1 cellular context compared by ENCODE assay signal in genomic region chr6:128505603-128506002, GRCh38.
TF ChIP-seq lines count a peak whose summit lies in the region.

No MANE protein-coding gene starts in this region.

TF ChIP-seq in HepG2, 621 proteins besides CTCF, POLR2A, EP300 and RAD21 (continued from another document and continues in another):
- TF ChIP-seq ZNF558 (CRISPR knock-in tag; IDR thresholded peaks at IDR 0.05; ENCODE audit: borderline replicate concordance) = no peak
- TF ChIP-seq TRAFD1 (CRISPR knock-in tag; IDR thresholded peaks at IDR 0.05; ENCODE audit: borderline replicate concordance) = no peak
- TF ChIP-seq PAWR (CRISPR knock-in tag; IDR thresholded peaks at IDR 0.05; ENCODE audit: borderline replicate concordance) = no peak
- peak; percentile 40 for TF ChIP-seq NR2F2 (IDR thresholded peaks at IDR 0.05; ENCODE audit: borderline replicate concordance, low read depth)
- peak; percentile 38; the same call in 1 of the 2 replicates for TF ChIP-seq ZFP37 (CRISPR knock-in tag; IDR thresholded peaks at IDR 0.05; ENCODE audit: borderline replicate concordance)
- TF ChIP-seq ZBTB39 (CRISPR knock-in tag; IDR thresholded peaks at IDR 0.05) = no peak
- TF ChIP-seq ARNT2 (CRISPR knock-in tag; IDR thresholded peaks at IDR 0.05; ENCODE audit: low read depth) = no peak
- TF ChIP-seq RFX5 (IDR thresholded peaks at IDR 0.05; ENCODE audit: low read depth, low read length) = no peak
- no peak for TF ChIP-seq PCBP2 (optimal IDR thresholded peaks at IDR 0.05; ENCODE audit: low read depth, low read length, poor library complexity, severe bottlenecking)
- TF ChIP-seq ZNF749 (CRISPR knock-in tag; IDR thresholded peaks at IDR 0.05; ENCODE audit: borderline replicate concordance) = no peak
- TF ChIP-seq NFE2L1 (CRISPR knock-in tag; IDR thresholded peaks at IDR 0.05; ENCODE audit: borderline replicate concordance) = no peak
- no peak for TF ChIP-seq IRF1 (CRISPR knock-in tag; IDR thresholded peaks at IDR 0.05; ENCODE audit: low read depth)
- peak; percentile 67 for TF ChIP-seq ZNF644 (CRISPR knock-in tag; IDR thresholded peaks at IDR 0.05; ENCODE audit: low read depth)
- TF ChIP-seq, protein P1, sequence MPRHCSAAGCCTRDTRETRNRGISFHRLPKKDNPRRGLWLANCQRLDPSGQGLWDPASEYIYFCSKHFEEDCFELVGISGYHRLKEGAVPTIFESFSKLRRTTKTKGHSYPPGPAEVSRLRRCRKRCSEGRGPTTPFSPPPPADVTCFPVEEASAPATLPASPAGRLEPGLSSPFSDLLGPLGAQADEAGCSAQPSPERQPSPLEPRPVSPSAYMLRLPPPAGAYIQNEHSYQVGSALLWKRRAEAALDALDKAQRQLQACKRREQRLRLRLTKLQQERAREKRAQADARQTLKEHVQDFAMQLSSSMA (CRISPR knock-in tag; IDR thresholded peaks at IDR 0.05) = 0 out of 2 replicates have a peak, but pooled peaks have one; percentile 2
- no peak for TF ChIP-seq ZNF329 (CRISPR knock-in tag; IDR thresholded peaks at IDR 0.05; ENCODE audit: low read depth)
- TF ChIP-seq JARID2 (CRISPR knock-in tag; IDR thresholded peaks at IDR 0.05; ENCODE audit: insufficient replicate concordance) = no peak
- no peak for TF ChIP-seq SKI (IDR thresholded peaks at IDR 0.05; ENCODE audit: partially characterized antibody)
- no peak for TF ChIP-seq ZNF841 (CRISPR knock-in tag; IDR thresholded peaks at IDR 0.05; ENCODE audit: borderline replicate concordance)
- TF ChIP-seq NR2F1 (CRISPR knock-in tag; IDR thresholded peaks at IDR 0.05) = peak; percentile 30 to 67; a peak in 3 of 4 replicates
- no peak for TF ChIP-seq ZNF207 (IDR thresholded peaks at IDR 0.05; ENCODE audit: borderline replicate concordance)
- TF ChIP-seq, protein P2, sequence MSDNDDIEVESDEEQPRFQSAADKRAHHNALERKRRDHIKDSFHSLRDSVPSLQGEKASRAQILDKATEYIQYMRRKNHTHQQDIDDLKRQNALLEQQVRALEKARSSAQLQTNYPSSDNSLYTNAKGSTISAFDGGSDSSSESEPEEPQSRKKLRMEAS (IDR thresholded peaks at IDR 0.05) = peak; percentile 91
- peak; percentile 84; the same call in 1 of the 2 replicates for TF ChIP-seq MBD4 (IDR thresholded peaks at IDR 0.05; ENCODE audit: borderline replicate concordance, low read length)
- 0 out of 2 replicates have a peak, but pooled peaks have one; percentile 64 for TF ChIP-seq ZNF549 (CRISPR knock-in tag; IDR thresholded peaks at IDR 0.05)
- no peak for TF ChIP-seq EED (CRISPR knock-in tag; IDR thresholded peaks at IDR 0.05)
- peak in 1 of 2 experiments; percentile 56; a peak in 1 of 4 replicates for TF ChIP-seq MAFK (conservative IDR thresholded peaks at IDR 0.05 in 1 of 2, IDR thresholded peaks at IDR 0.05 in 1 of 2; ENCODE audit: low read length in 2 of 2)
- TF ChIP-seq ZKSCAN8 (CRISPR knock-in tag; IDR thresholded peaks at IDR 0.05; ENCODE audit: borderline replicate concordance) = peak; percentile 42; the same call in 1 of the 2 replicates
- no peak for TF ChIP-seq JUNB (CRISPR knock-in tag; IDR thresholded peaks at IDR 0.05; ENCODE audit: borderline replicate concordance)
- TF ChIP-seq RFXANK (CRISPR knock-in tag; IDR thresholded peaks at IDR 0.05) = no peak
- 0 out of 2 replicates have a peak, but pooled peaks have one; percentile 63 for TF ChIP-seq SNAI1 (CRISPR knock-in tag; IDR thresholded peaks at IDR 0.05; ENCODE audit: borderline replicate concordance)
- TF ChIP-seq ETV6 (CRISPR knock-in tag; conservative IDR thresholded peaks at IDR 0.05) = no peak
- no peak for TF ChIP-seq CENPBD1 (CRISPR knock-in tag; IDR thresholded peaks at IDR 0.05; ENCODE audit: borderline replicate concordance, low read depth)
- TF ChIP-seq U2AF1 (optimal IDR thresholded peaks at IDR 0.05; ENCODE audit: low read depth, low read length) = no peak
- TF ChIP-seq SAP130 (CRISPR knock-in tag; IDR thresholded peaks at IDR 0.05; ENCODE audit: low read depth) = peak; percentile 84
- TF ChIP-seq, protein P3, sequence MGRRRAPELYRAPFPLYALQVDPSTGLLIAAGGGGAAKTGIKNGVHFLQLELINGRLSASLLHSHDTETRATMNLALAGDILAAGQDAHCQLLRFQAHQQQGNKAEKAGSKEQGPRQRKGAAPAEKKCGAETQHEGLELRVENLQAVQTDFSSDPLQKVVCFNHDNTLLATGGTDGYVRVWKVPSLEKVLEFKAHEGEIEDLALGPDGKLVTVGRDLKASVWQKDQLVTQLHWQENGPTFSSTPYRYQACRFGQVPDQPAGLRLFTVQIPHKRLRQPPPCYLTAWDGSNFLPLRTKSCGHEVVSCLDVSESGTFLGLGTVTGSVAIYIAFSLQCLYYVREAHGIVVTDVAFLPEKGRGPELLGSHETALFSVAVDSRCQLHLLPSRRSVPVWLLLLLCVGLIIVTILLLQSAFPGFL (CRISPR knock-in tag; IDR thresholded peaks at IDR 0.05) = no peak
- no peak for TF ChIP-seq RNF2 (conservative IDR thresholded peaks at IDR 0.05; ENCODE audit: low read depth)
- no peak for TF ChIP-seq ZNF562 (CRISPR knock-in tag; IDR thresholded peaks at IDR 0.05; ENCODE audit: borderline replicate concordance)
- no peak for TF ChIP-seq ZNF703 (CRISPR knock-in tag; IDR thresholded peaks at IDR 0.05; ENCODE audit: borderline replicate concordance)
- peak; percentile 38; the same call in 1 of the 2 replicates for TF ChIP-seq HMG20A (CRISPR knock-in tag; IDR thresholded peaks at IDR 0.05; ENCODE audit: borderline replicate concordance)
- TF ChIP-seq SAFB2 (CRISPR knock-in tag; IDR thresholded peaks at IDR 0.05; ENCODE audit: borderline replicate concordance, low read depth) = no peak; the same call in 1 of the 2 replicates
- TF ChIP-seq RAD51 (IDR thresholded peaks at IDR 0.05; ENCODE audit: borderline replicate concordance) = no peak
- TF ChIP-seq MXD4 (CRISPR knock-in tag; IDR thresholded peaks at IDR 0.05) = no peak; the same call in 1 of the 2 replicates
- TF ChIP-seq DNMT1 (CRISPR knock-in tag; IDR thresholded peaks at IDR 0.05) = no peak
- no peak for TF ChIP-seq ZBTB7B (CRISPR knock-in tag; IDR thresholded peaks at IDR 0.05)
- TF ChIP-seq ZNF776 (CRISPR knock-in tag; IDR thresholded peaks at IDR 0.05) = no peak
- TF ChIP-seq NR2F6 (IDR thresholded peaks at IDR 0.05) = peak; percentile 74
- peak; percentile 75 for TF ChIP-seq NR2F6 (CRISPR knock-in tag; IDR thresholded peaks at IDR 0.05)
- TF ChIP-seq HMGA1 (CRISPR knock-in tag; conservative IDR thresholded peaks at IDR 0.05) = no peak
- peak; percentile 75 for TF ChIP-seq POGZ (CRISPR knock-in tag; IDR thresholded peaks at IDR 0.05)
- TF ChIP-seq ZGPAT (CRISPR knock-in tag; IDR thresholded peaks at IDR 0.05) = peak; percentile 61; the same call in 1 of the 2 replicates
- TF ChIP-seq NBN (conservative IDR thresholded peaks at IDR 0.05) = no peak
- no peak for TF ChIP-seq FIP1L1 (IDR thresholded peaks at IDR 0.05; ENCODE audit: borderline replicate concordance, insufficient read depth, low read depth, low read length)
- no peak for TF ChIP-seq ERF (CRISPR knock-in tag; IDR thresholded peaks at IDR 0.05)
- no peak for TF ChIP-seq ZNF75D (CRISPR knock-in tag; IDR thresholded peaks at IDR 0.05; ENCODE audit: borderline replicate concordance)
- no peak for TF ChIP-seq PAX8 (CRISPR knock-in tag; IDR thresholded peaks at IDR 0.05; ENCODE audit: borderline replicate concordance)
- TF ChIP-seq YEATS4 (CRISPR knock-in tag; IDR thresholded peaks at IDR 0.05; ENCODE audit: borderline replicate concordance) = peak; percentile 66; the same call in 1 of the 2 replicates
- TF ChIP-seq, protein P4, sequence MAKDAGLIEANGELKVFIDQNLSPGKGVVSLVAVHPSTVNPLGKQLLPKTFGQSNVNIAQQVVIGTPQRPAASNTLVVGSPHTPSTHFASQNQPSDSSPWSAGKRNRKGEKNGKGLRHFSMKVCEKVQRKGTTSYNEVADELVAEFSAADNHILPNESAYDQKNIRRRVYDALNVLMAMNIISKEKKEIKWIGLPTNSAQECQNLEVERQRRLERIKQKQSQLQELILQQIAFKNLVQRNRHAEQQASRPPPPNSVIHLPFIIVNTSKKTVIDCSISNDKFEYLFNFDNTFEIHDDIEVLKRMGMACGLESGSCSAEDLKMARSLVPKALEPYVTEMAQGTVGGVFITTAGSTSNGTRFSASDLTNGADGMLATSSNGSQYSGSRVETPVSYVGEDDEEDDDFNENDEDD (CRISPR knock-in tag; IDR thresholded peaks at IDR 0.05; ENCODE audit: borderline replicate concordance) = no peak; the same call in 1 of the 2 replicates
- no peak for TF ChIP-seq FOSL1 (CRISPR knock-in tag; IDR thresholded peaks at IDR 0.05; ENCODE audit: borderline replicate concordance)
- no peak for TF ChIP-seq XRCC5 (optimal IDR thresholded peaks at IDR 0.05; ENCODE audit: low read length)
- TF ChIP-seq TEAD2 (CRISPR knock-in tag; IDR thresholded peaks at IDR 0.05) = no peak
- TF ChIP-seq JDP2 (CRISPR knock-in tag; IDR thresholded peaks at IDR 0.05; ENCODE audit: borderline replicate concordance) = no peak
- TF ChIP-seq HOXA7 (CRISPR knock-in tag; IDR thresholded peaks at IDR 0.05) = no peak
- no peak for TF ChIP-seq HOXA5 (CRISPR knock-in tag; IDR thresholded peaks at IDR 0.05)
- no peak for TF ChIP-seq PRMT3 (CRISPR knock-in tag; IDR thresholded peaks at IDR 0.05; ENCODE audit: borderline replicate concordance, low read depth)
- no peak for TF ChIP-seq ZNF564 (CRISPR knock-in tag; IDR thresholded peaks at IDR 0.05)
- TF ChIP-seq MIER2 (CRISPR knock-in tag; IDR thresholded peaks at IDR 0.05) = no peak
- TF ChIP-seq SNAPC2 (CRISPR knock-in tag; IDR thresholded peaks at IDR 0.05) = no peak; the same call in 1 of the 2 replicates
- peak; percentile 51 for TF ChIP-seq ELF3 (CRISPR knock-in tag; IDR thresholded peaks at IDR 0.05)
- TF ChIP-seq HINFP (CRISPR knock-in tag; IDR thresholded peaks at IDR 0.05; ENCODE audit: low read depth) = no peak
- TF ChIP-seq TEF (CRISPR knock-in tag; IDR thresholded peaks at IDR 0.05) = no peak
- TF ChIP-seq ZNF709 (CRISPR knock-in tag; IDR thresholded peaks at IDR 0.05) = peak; percentile 40; the same call in 1 of the 2 replicates
